Comparison of ENCODE assay signal across 10 cellular contexts in genomic region chr9:26746357-26747072, GRCh38.
A peak's percentile ranks its signal among the peaks of the same experiment; 100 is the strongest.
DNase-seq lines count a peak whose midpoint lies in the region; ATAC-seq and TF ChIP-seq lines count a peak whose summit lies in the region.
"Had no signal": no experiment of that assay in that cellular context is flagged by ENCODE, and none has a peak within 500 bp of the region (broad histone marks: within the 10 kb centered on the region; RNA-seq: fewer than 3 reads in every experiment).

No MANE protein-coding gene starts in this region.

- TF ChIP-seq CTCF in epithelial cell of proximal tubule (conservative IDR thresholded peaks at IDR 0.05; ENCODE audit: low read depth, low read length) (no peak), stomach (IDR thresholded peaks at IDR 0.05) (no peak), WERI-Rb-1 (IDR thresholded peaks at IDR 0.05; ENCODE audit: low read depth, low read length) (no peak)

- H3K36me3 ChIP-seq in SJCRH30 (no peaks in the 10 kb centered on the region), stomach (no peaks in the 10 kb centered on the region), WERI-Rb-1 (no peaks in the 10 kb centered on the region)
- H3K36me3 ChIP-seq: BLaER1 treated with 17β-estradiol and CSF1 and Interleukin-3, amounts not matched to agents 10 nM and 100 nM had no signal

- TF ChIP-seq POLR2A in stomach (IDR thresholded peaks at IDR 0.05): no peak

- H3K27me3 ChIP-seq in SJCRH30: no peaks in the 10 kb centered on the region
- H3K27me3 ChIP-seq in stomach: no peaks in the 10 kb centered on the region
- H3K27me3 ChIP-seq in WERI-Rb-1 (ENCODE audit: insufficient read depth, low read depth, severe bottlenecking): peaks cover 3% of the 10 kb centered on the region
- H3K27me3 ChIP-seq: BLaER1 treated with 17β-estradiol and CSF1 and Interleukin-3, amounts not matched to agents 10 nM and 100 nM had no signal

- peak; percentile 96 for ATAC-seq in GM21528 (IDR thresholded peaks at IDR 0.05; ENCODE audit: low FRiP score, unreplicated experiment)
- peak; percentile 80 for ATAC-seq in HG03460 (IDR thresholded peaks at IDR 0.05; ENCODE audit: unreplicated experiment)

- WGBS in stomach, 5 donors: 68 to 78% (median 72%) methylated on average over 4 of the region's 4 CpGs

- H3K4me3 ChIP-seq in epithelial cell of proximal tubule (ENCODE audit: low read depth, low read length) (no peak overlapping the region), SJCRH30 (no peak overlapping the region), stomach (no peak overlapping the region), WERI-Rb-1 (ENCODE audit: low read depth, low read length) (no peak overlapping the region)
- H3K4me3 ChIP-seq: BLaER1 treated with 17β-estradiol and CSF1 and Interleukin-3, amounts not matched to agents 10 nM and 100 nM had no signal

- DNase-seq in EL: peak; percentile 43
- peak; percentile 86 for DNase-seq in epithelial cell of proximal tubule (ENCODE audit: low read depth)
- no peak for DNase-seq in SJCRH30
- no peak for DNase-seq in stomach
- no peak for DNase-seq in SKM-1 treated with dmso at 0.1 percent for 144 hours (lab: John Stamatoyannopoulos, UW; ENCODE audit: unreplicated experiment)
- DNase-seq in WERI-Rb-1: no peak

- no peak for TF ChIP-seq EP300 in stomach (IDR thresholded peaks at IDR 0.05)

- H3K9me3 ChIP-seq in SJCRH30 (replicated peaks) (no peaks in the 10 kb centered on the region), stomach (no peaks in the 10 kb centered on the region), WERI-Rb-1 (ENCODE audit: severe bottlenecking) (no peaks in the 10 kb centered on the region)
- H3K9me3 ChIP-seq: BLaER1 treated with 17β-estradiol and CSF1 and Interleukin-3, amounts not matched to agents 10 nM and 100 nM had no signal

- intact Hi-C loops in stomach (cut with DNase I; ENCODE audit: low total_unique reads): no loop called here

- H3K4me1 ChIP-seq in SJCRH30: no peaks in the 10 kb centered on the region
- no peaks in the 10 kb centered on the region for H3K4me1 ChIP-seq in stomach
- H3K4me1 ChIP-seq: BLaER1 treated with 17β-estradiol and CSF1 and Interleukin-3, amounts not matched to agents 10 nM and 100 nM; parathyroid adenoma had no signal

- H3K27ac ChIP-seq in SJCRH30: no peak overlapping the region
- no peak overlapping the region for H3K27ac ChIP-seq in stomach
- H3K27ac ChIP-seq in WERI-Rb-1: no peak overlapping the region
- H3K27ac ChIP-seq: BLaER1 treated with 17β-estradiol and CSF1 and Interleukin-3, amounts not matched to agents 10 nM and 100 nM; parathyroid adenoma had no signal

Comparison
In these comparisons a context has a peak if more than half of its experiments do, and no peak if none do; other contexts are left out.
1. DNase-seq: peak in EL (single experiment) and epithelial cell of proximal tubule (single experiment); none in SJCRH30 (0 of 2), stomach (single experiment), SKM-1 treated with dmso at 0.1 percent for 144 hours (single experiment) and WERI-Rb-1 (single experiment).